ENCODE assay signal across 8 cellular contexts in the genomic region with DNA sequence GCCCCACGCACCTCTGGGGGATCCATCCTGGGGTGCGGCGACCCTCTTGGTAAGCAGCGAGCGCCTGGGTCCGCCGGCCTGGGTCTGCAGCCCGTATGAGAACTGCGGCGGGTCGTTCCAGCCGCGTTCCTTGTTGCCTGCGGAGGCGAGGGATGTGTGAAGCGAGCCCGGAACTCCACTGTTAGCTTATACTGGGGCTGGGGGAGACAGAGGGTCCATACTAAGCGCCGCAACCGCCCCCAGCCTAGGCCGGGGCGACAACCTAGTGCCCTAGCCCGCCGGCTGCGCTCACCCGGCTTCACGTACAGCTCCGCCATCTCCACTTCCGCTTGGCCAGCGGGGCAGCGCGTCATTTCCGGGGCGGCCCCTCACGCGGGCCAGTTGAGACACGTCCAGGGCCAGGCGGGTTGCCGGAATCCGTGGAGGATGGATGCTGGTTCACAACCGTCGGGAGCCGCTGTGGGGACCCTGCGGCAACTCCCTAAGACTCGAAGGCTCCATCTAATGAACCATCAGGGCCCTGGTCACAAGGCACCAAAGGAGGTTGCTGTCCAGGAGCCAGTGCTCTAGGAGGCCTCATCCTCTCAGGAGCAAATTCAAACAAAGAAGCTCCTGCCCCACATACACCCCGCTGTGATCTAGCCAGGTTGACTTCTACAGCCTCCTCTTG. TPM values are rescaled to one million over a fixed set of nuclear protein-coding genes. Genes with fewer than 3 reads are reported as not detected.
A peak's percentile ranks its signal among the peaks of the same experiment; 100 is the strongest.
DNase-seq lines count a peak whose midpoint lies in the region; ATAC-seq and TF ChIP-seq lines count a peak whose summit lies in the region.

TSS of gene SRA1 (minus strand) at position 338 of the 670 bp plus-strand sequence. CDS start at position 317, 21 bp downstream.

- peak within 1 kb of the TSS; percentile 46 for H2AFZ ChIP-seq in SU-DHL-6 (ENCODE audit: low read depth, low read length, severe bottlenecking)
- H2AFZ ChIP-seq in parathyroid adenoma = peak within 1 kb of the TSS; percentile 90

- H3K27me3 ChIP-seq in SU-DHL-6 (ENCODE audit: low read length) (no peaks in the 10 kb centered on the region), parathyroid adenoma (ENCODE audit: control insufficient read depth, insufficient read depth, low read length) (no peaks in the 10 kb centered on the region), tibial artery (no peaks in the 10 kb centered on the region)

- peak within 1 kb of the TSS; percentile 88 for H3K4me2 ChIP-seq in SU-DHL-6 (ENCODE audit: low read depth, low read length, poor library complexity, severe bottlenecking)
- H3K4me2 ChIP-seq in parathyroid adenoma (ENCODE audit: low read length) = peak within 1 kb of the TSS; percentile 89

- H3K4me1 ChIP-seq in parathyroid adenoma = peaks cover 8% of the 10 kb centered on the region
- H3K4me1 ChIP-seq in tibial artery = peaks cover 4 to 39% (median 22%) of the 10 kb centered on the region in 4 donors

- H3K4me3 ChIP-seq in GM12864 (ENCODE audit: low read depth, low read length) = peak within 1 kb of the TSS; percentile 68
- H3K4me3 ChIP-seq in SU-DHL-6 (ENCODE audit: insufficient read depth, low read length, poor library complexity, severe bottlenecking) = peak within 1 kb of the TSS; percentile 97
- H3K4me3 ChIP-seq in parathyroid adenoma (ENCODE audit: low read depth, low read length) = peak within 1 kb of the TSS; percentile 88
- peak within 1 kb of the TSS; percentile 71 to 86 for H3K4me3 ChIP-seq in tibial artery

- ATAC-seq in HG02623 (IDR thresholded peaks at IDR 0.05; ENCODE audit: unreplicated experiment) (peak; percentile 94), Right ventricle myocardium superior (ENCODE audit: poor library complexity) (peak; percentile 98)

- intact Hi-C loops in Right ventricle myocardium superior (cut with DNase I) (no loop called here), tibial artery (cut with DNase I; ENCODE audit: low total_unique reads) (no loop called here)

- no peaks in the 10 kb centered on the region for H3K9me3 ChIP-seq in SU-DHL-6 (ENCODE audit: insufficient read depth, low read length)
- no peaks in the 10 kb centered on the region for H3K9me3 ChIP-seq in parathyroid adenoma (ENCODE audit: control insufficient read depth, low read length)
- no peaks in the 10 kb centered on the region for H3K9me3 ChIP-seq in tibial artery

- no peaks in the 10 kb centered on the region for H3K9me2 ChIP-seq in SU-DHL-6 (replicated peaks; ENCODE audit: insufficient read depth, low read length)

- peak; percentile 60 for DNase-seq in GM12864 (ENCODE audit: low read depth)
- peak; percentile 82 for DNase-seq in NCI-H1092 treated with DMSO at 0.1 percent for 48 hours (lab: John Stamatoyannopoulos, UW)
- peak; percentile 60 for DNase-seq in activated naive CD8-positive, alpha-beta T cell treated with anti-CD3 and anti-CD28 coated beads, Interleukin-2, amount 50 U/mL, for 16 hours (ENCODE audit: low read depth, low spot score)
- DNase-seq in Right ventricle myocardium superior = peak; percentile 97
- peak; percentile 94 for DNase-seq in tibial artery

- no peaks in the 10 kb centered on the region for H4K20me1 ChIP-seq in SU-DHL-6 (ENCODE audit: low read depth, low read length)

- H3K36me3 ChIP-seq in SU-DHL-6 (ENCODE audit: low read length) = 0 out of 2 replicates have a peak, but pooled peaks cover 3% of the 10 kb centered on the region
- H3K36me3 ChIP-seq in parathyroid adenoma (ENCODE audit: control insufficient read depth, insufficient read depth, low read length) = no peaks in the 10 kb centered on the region
- peaks cover 0 to 23% (median 13%) of the 10 kb centered on the region in 3 donors for H3K36me3 ChIP-seq in tibial artery

- no peak for TF ChIP-seq CTCF in GM12864 (IDR thresholded peaks at IDR 0.05; ENCODE audit: low read depth, low read length, missing control alignments)
- no peak for TF ChIP-seq CTCF in SU-DHL-6 (IDR thresholded peaks at IDR 0.05; ENCODE audit: insufficient read depth, low read length, poor library complexity, severe bottlenecking)
- no peak for TF ChIP-seq CTCF in parathyroid adenoma (IDR thresholded peaks at IDR 0.05)
- TF ChIP-seq CTCF in tibial artery (IDR thresholded peaks at IDR 0.05) = no peak

- peaks cover 45% of the 10 kb centered on the region for H3K79me2 ChIP-seq in SU-DHL-6 (ENCODE audit: insufficient read depth, low read length)
- H3K79me2 ChIP-seq in parathyroid adenoma = peaks cover 18% of the 10 kb centered on the region

- H3K9ac ChIP-seq in SU-DHL-6 (ENCODE audit: low read length) = peak within 1 kb of the TSS; percentile 94
- H3K9ac ChIP-seq in parathyroid adenoma = peak within 1 kb of the TSS; percentile 88

- H3F3A ChIP-seq in SU-DHL-6 (ENCODE audit: insufficient read depth) = no peaks in the 10 kb centered on the region

- H3K27ac ChIP-seq in SU-DHL-6 (ENCODE audit: low read depth, low read length) = peak within 1 kb of the TSS; percentile 70
- H3K27ac ChIP-seq in parathyroid adenoma = peak within 1 kb of the TSS; percentile 83
- peak within 1 kb of the TSS; percentile 85 to 91 for H3K27ac ChIP-seq in tibial artery

RNA-seq across cellular contexts. Expression of gene SRA1, which starts in this region (rescaled TPM):
- 23.1 TPM for total RNA-seq in Right ventricle myocardium superior

Comparison
In these comparisons a context has a peak if more than half of its experiments do, and no peak if none do; other contexts are left out.
1. Peak in every context shown above with its lines: DNase-seq, ATAC-seq, H3K4me3 ChIP-seq and H3K27ac ChIP-seq.